In genomic region chr10:129035052-129035805, GRCh38 we compare ENCODE assay signal across 9 cellular contexts.
A peak's percentile ranks its signal among the peaks of the same experiment; 100 is the strongest.
DNase-seq lines count a peak whose midpoint lies in the region; ATAC-seq, FAIRE-seq and TF ChIP-seq lines count a peak whose summit lies in the region.
"Had no signal": no experiment of that assay in that cellular context is flagged by ENCODE, and none has a peak within 500 bp of the region (broad histone marks: within the 10 kb centered on the region; RNA-seq: fewer than 3 reads in every experiment).

No MANE protein-coding gene starts in this region.

- POLR2A ChIA-PET in activated CD8-positive, alpha-beta T cell treated with anti-CD3 and anti-CD28 coated beads, Interleukin-2, amount 10 ng/mL, durations not matched to agents 7 days and 5 days (lab: Charles Lee): no interaction called here
- POLR2A ChIA-PET in HepG2 (lab: Yijun Ruan, JAX): no interaction called here

- no peak overlapping the region for H3K4me3 ChIP-seq in HepG2 (replicated peaks in 1 of 3; ENCODE audit: insufficient read depth in 1 of 3, low read depth in 2 of 3, low read length in 3 of 3)

- 37% methylated on average over 22 of the region's 24 CpGs for WGBS in HepG2 (ENCODE audit: low lambda C conversion rate)

- CTCF ChIA-PET in activated CD8-positive, alpha-beta T cell treated with anti-CD3 and anti-CD28 coated beads, Interleukin-2, amount 10 ng/mL, durations not matched to agents 7 days and 5 days (lab: Charles Lee): interaction anchor here (0.7 to 2.3 kb wide), 3 partner anchors 297 to 298 kb away, joined by 3 to 13 read pairs (median 9); no protein-coding TSS in a partner anchor
- CTCF ChIA-PET in HepG2 (lab: Yijun Ruan, JAX; ENCODE audit: low intra/inter-chr PET ratio, low total read pairs): no interaction called here

- no peaks in the 10 kb centered on the region for H3K9me3 ChIP-seq in HepG2 (ENCODE audit: low read length)
- H3K9me3 ChIP-seq: gastrocnemius medialis had no signal

- peak; percentile 84 for ATAC-seq in activated CD8-positive, alpha-beta T cell treated with anti-CD3 and anti-CD28 coated beads, Interleukin-2, amount 10 ng/mL, durations not matched to agents 7 days and 5 days
- ATAC-seq in HG03439 (IDR thresholded peaks at IDR 0.05; ENCODE audit: unreplicated experiment): no peak
- ATAC-seq in HepG2: no peak

- no peak overlapping the region for H3K27ac ChIP-seq in HepG2 (ENCODE audit: extremely low read length, insufficient read depth, low read length)

- peak overlapping the region; percentile 89 for H3K27ac Mint-ChIP-seq in activated CD8-positive, alpha-beta T cell treated with anti-CD3 and anti-CD28 coated beads, Interleukin-2, amount 10 ng/mL, durations not matched to agents 7 days and 5 days
- H3K27ac Mint-ChIP-seq in glutamatergic neuron (ENCODE audit: unreplicated experiment): no peak overlapping the region

- peaks cover 57% of the 10 kb centered on the region for H3K4me1 Mint-ChIP-seq in activated CD8-positive, alpha-beta T cell treated with anti-CD3 and anti-CD28 coated beads, Interleukin-2, amount 10 ng/mL, durations not matched to agents 7 days and 5 days (ENCODE audit: low read depth)
- peaks cover 52% of the 10 kb centered on the region for H3K4me1 Mint-ChIP-seq in glutamatergic neuron (ENCODE audit: low read depth, unreplicated experiment)

- TF ChIP-seq CTCF in glutamatergic neuron (IDR thresholded peaks at IDR 0.05; ENCODE audit: partially characterized antibody, unreplicated experiment): no peak
- TF ChIP-seq CTCF in HepG2 (CRISPR knock-in tag; IDR thresholded peaks at IDR 0.05): no peak

- H3K79me2 ChIP-seq in HepG2 (ENCODE audit: insufficient read depth, low read length): no peaks in the 10 kb centered on the region

- no peak overlapping the region for H3K4me2 ChIP-seq in HepG2 (ENCODE audit: low read depth, low read length)

- H3K27me3 Mint-ChIP-seq in activated CD8-positive, alpha-beta T cell treated with anti-CD3 and anti-CD28 coated beads, Interleukin-2, amount 10 ng/mL, durations not matched to agents 7 days and 5 days (ENCODE audit: low read depth): peaks cover 21% of the 10 kb centered on the region
- H3K27me3 Mint-ChIP-seq in glutamatergic neuron (ENCODE audit: unreplicated experiment): peaks cover 4% of the 10 kb centered on the region

- no peaks in the 10 kb centered on the region for H3K36me3 ChIP-seq in HepG2 (replicated peaks in 1 of 2; ENCODE audit: control insufficient read depth in 1 of 2, insufficient read depth in 2 of 2, low read length in 2 of 2)
- H3K36me3 ChIP-seq: gastrocnemius medialis had no signal

- TF ChIP-seq EP300 in HepG2 (IDR thresholded peaks at IDR 0.05; ENCODE audit: low read depth in 2 of 2, low read length in 2 of 2) (no peak), HepG2 (CRISPR knock-in tag; IDR thresholded peaks at IDR 0.05; ENCODE audit: borderline replicate concordance) (no peak)

- no peak overlapping the region for H3K9ac ChIP-seq in HepG2 (ENCODE audit: insufficient read depth, low read depth, low read length)

- H3K4me1 ChIP-seq in HepG2 (ENCODE audit: insufficient read depth, low read length): no peaks in the 10 kb centered on the region

- no peaks in the 10 kb centered on the region for H3K36me3 Mint-ChIP-seq in activated CD8-positive, alpha-beta T cell treated with anti-CD3 and anti-CD28 coated beads, Interleukin-2, amount 10 ng/mL, durations not matched to agents 7 days and 5 days (ENCODE audit: low read depth)
- H3K36me3 Mint-ChIP-seq in glutamatergic neuron (ENCODE audit: unreplicated experiment): no peaks in the 10 kb centered on the region

- no peak overlapping the region for H2AFZ ChIP-seq in HepG2 (ENCODE audit: low read length)

- no TSS peak for BruUV-seq in HepG2 (replicated peaks; lab: Mats Ljungman, UMichigan)

- in situ Hi-C loops in HepG2 (cut with HindIII; ENCODE audit: extremely low pct_ligation_motif_present, low pct_unique_long_range_greater_than_20kb): no loop called here

- H3K9me3 Mint-ChIP-seq in activated CD8-positive, alpha-beta T cell treated with anti-CD3 and anti-CD28 coated beads, Interleukin-2, amount 10 ng/mL, durations not matched to agents 7 days and 5 days (ENCODE audit: insufficient read depth): no peaks in the 10 kb centered on the region
- peaks cover 2% of the 10 kb centered on the region for H3K9me3 Mint-ChIP-seq in glutamatergic neuron (ENCODE audit: unreplicated experiment)

- peak; percentile 50 for DNase-seq in KG1 (lab: John Stamatoyannopoulos, UW)
- DNase-seq in activated CD8-positive, alpha-beta T cell treated with anti-CD3 and anti-CD28 coated beads, Interleukin-2, amount 10 ng/mL, durations not matched to agents 7 days and 5 days: peak; percentile 82
- peak; percentile 5 for DNase-seq in fibroblast of gingiva (ENCODE audit: low read depth)
- peak; percentile 37 for DNase-seq in stimulated activated CD8-positive, alpha-beta memory T cell treated with anti-CD3 and anti-CD28 coated beads, Interleukin-12 subunit alpha, Interleukin-12 subunit beta, amount 100 ng/mL, for 1 hour (ENCODE audit: low read depth)
- no peak for DNase-seq in NCI-H1092 treated with DMSO at 0.1 percent for 48 hours (lab: John Stamatoyannopoulos, UW)
- DNase-seq in glutamatergic neuron: no peak
- no peak for DNase-seq in HepG2 (ENCODE audit: low spot score)
- DNase-seq: gastrocnemius medialis had no signal

- H3K27me3 ChIP-seq in HepG2 (ENCODE audit: control insufficient read depth in 1 of 2, insufficient read depth in 2 of 2, low read length in 2 of 2): peaks cover 6 to 47% of the 10 kb centered on the region in 2 experiments; a peak in 4 of 5 replicates

- intact Hi-C loops in HepG2 (cut with micrococcal nuclease; ENCODE audit: unreplicated experiment): no loop called here

- no peak for TF ChIP-seq POLR2A in HepG2 (IDR thresholded peaks at IDR 0.05; ENCODE audit: insufficient read depth in 1 of 2, low read depth in 2 of 2, low read length in 2 of 2)

- TF ChIP-seq RAD21 in HepG2 (CRISPR knock-in tag; IDR thresholded peaks at IDR 0.05): no peak

- peak overlapping the region; percentile 67 for H3K4me3 Mint-ChIP-seq in activated CD8-positive, alpha-beta T cell treated with anti-CD3 and anti-CD28 coated beads, Interleukin-2, amount 10 ng/mL, durations not matched to agents 7 days and 5 days
- no peak overlapping the region for H3K4me3 Mint-ChIP-seq in glutamatergic neuron (ENCODE audit: unreplicated experiment)

- H4K20me1 ChIP-seq in HepG2 (ENCODE audit: insufficient read depth, low read length): no peaks in the 10 kb centered on the region

- no peak for FAIRE-seq in HepG2 (lab: Jason Lieb, UNC)

TF ChIP-seq in HepG2, 621 proteins besides CTCF, POLR2A, EP300 and RAD21 (continues in another document):
- no peak for TF ChIP-seq NR2F2 (IDR thresholded peaks at IDR 0.05; ENCODE audit: borderline replicate concordance, low read depth)
- no peak for TF ChIP-seq ZNF609 (CRISPR knock-in tag; IDR thresholded peaks at IDR 0.05; ENCODE audit: borderline replicate concordance)
- no peak for TF ChIP-seq ZNF878 (CRISPR knock-in tag; IDR thresholded peaks at IDR 0.05)
- TF ChIP-seq ZNF362 (CRISPR knock-in tag; IDR thresholded peaks at IDR 0.05; ENCODE audit: borderline replicate concordance): no peak
- no peak for TF ChIP-seq ONECUT2 (CRISPR knock-in tag; IDR thresholded peaks at IDR 0.05)
- TF ChIP-seq SAP130 (CRISPR knock-in tag; IDR thresholded peaks at IDR 0.05; ENCODE audit: low read depth): no peak

Comparison
In these comparisons a context has a peak if more than half of its experiments do, and no peak if none do; other contexts are left out.
1. DNase-seq: peak in KG1 (single experiment), activated CD8-positive, alpha-beta T cell treated with anti-CD3 and anti-CD28 coated beads, Interleukin-2, amount 10 ng/mL, durations not matched to agents 7 days and 5 days (single experiment), fibroblast of gingiva (single experiment) and stimulated activated CD8-positive, alpha-beta memory T cell treated with anti-CD3 and anti-CD28 coated beads, Interleukin-12 subunit alpha, Interleukin-12 subunit beta, amount 100 ng/mL, for 1 hour (single experiment); none in NCI-H1092 treated with DMSO at 0.1 percent for 48 hours (single experiment), glutamatergic neuron (single experiment) and HepG2 (single experiment).